In the genomic region with DNA sequence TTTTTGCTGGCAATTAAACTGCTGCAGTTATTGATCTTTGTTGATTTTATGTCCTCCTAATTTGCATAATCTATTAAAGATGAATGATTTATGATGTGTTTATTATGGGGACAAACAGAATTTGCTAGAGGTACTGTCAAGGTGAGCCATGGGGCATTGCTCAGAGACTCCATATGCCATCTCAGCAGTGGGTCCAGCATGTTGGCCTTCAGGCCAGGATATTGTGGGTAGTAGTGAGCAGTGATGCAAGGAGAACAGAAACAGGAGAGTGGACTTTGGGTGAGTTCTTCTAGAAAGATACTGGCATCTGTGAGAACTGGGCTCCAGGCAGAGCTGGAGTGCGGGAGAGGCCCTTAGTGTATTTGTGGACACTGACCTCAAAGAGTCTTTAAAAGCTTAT, we compare ENCODE assay signal across 17 cellular contexts.
DNase-seq lines count a peak whose midpoint lies in the region; ATAC-seq and TF ChIP-seq lines count a peak whose summit lies in the region.
"Had no signal": no experiment of that assay in that cellular context is flagged by ENCODE, and none has a peak within 500 bp of the region (broad histone marks: within the 10 kb centered on the region; RNA-seq: fewer than 3 reads in every experiment).

No MANE protein-coding gene starts in this region.

- no peak overlapping the region for H3K23ac ChIP-seq in mesendoderm (ENCODE audit: low read length)

- WGBS in mesendoderm (ENCODE audit: extremely low coverage, insufficient coverage, low lambda C conversion rate), result no CpG with 5 or more reads among the region's 1 CpG

- H2BK15ac ChIP-seq in mesendoderm (replicated peaks; ENCODE audit: low read depth), result no peak overlapping the region

- H3K4me1 ChIP-seq in neural progenitor cell (peaks cover 4% of the 10 kb centered on the region), A673 (ENCODE audit: insufficient read depth, low read length, poor library complexity, severe bottlenecking) (no peaks in the 10 kb centered on the region), mesendoderm (ENCODE audit: control insufficient read depth, low read depth, low read length) (peaks cover 9% of the 10 kb centered on the region)

- H3K4me1 Mint-ChIP-seq in neural progenitor cell, result peaks cover 14% of the 10 kb centered on the region
- H3K4me1 Mint-ChIP-seq in stimulated activated naive B cell treated with anti-CD40 and anti-IgM and Interleukin-4, amounts not matched to agents 10 μg/mL and 1 μg/mL and 100 μg/mL, for 72 hours, result peaks cover 7 to 9% of the 10 kb centered on the region in 2 donors

- peaks cover 10% of the 10 kb centered on the region for H3F3A ChIP-seq in neural progenitor cell (ENCODE audit: low read depth)

- H3K56ac ChIP-seq in mesendoderm (ENCODE audit: low read length), result no peak overlapping the region

- peaks cover 31% of the 10 kb centered on the region for H3K27me3 Mint-ChIP-seq in neural progenitor cell (ENCODE audit: insufficient read depth, low read depth)
- peaks cover 77 to 90% of the 10 kb centered on the region in 2 donors for H3K27me3 Mint-ChIP-seq in stimulated activated naive B cell treated with anti-CD40 and anti-IgM and Interleukin-4, amounts not matched to agents 10 μg/mL and 1 μg/mL and 100 μg/mL, for 72 hours

- H3K27me3 ChIP-seq in neural progenitor cell (peaks cover 100% of the 10 kb centered on the region), A673 (replicated peaks; ENCODE audit: insufficient read depth, low read depth, low read length, poor library complexity) (peaks cover 53% of the 10 kb centered on the region), mesendoderm (ENCODE audit: insufficient read depth, low read length, poor library complexity) (no peaks in the 10 kb centered on the region)

- no peak overlapping the region for H2BK5ac ChIP-seq in mesendoderm (ENCODE audit: low read length)

- intact Hi-C loops in A673 (cut with micrococcal nuclease; ENCODE audit: unreplicated experiment), result no loop called here

- no peak for DNase-seq in HEK293T (ENCODE audit: extremely low spot score)
- DNase-seq in cerebellar cortex (ENCODE audit: low spot score), result peak; percentile 72
- DNase-seq in neural progenitor cell (ENCODE audit: low spot score), result no peak
- DNase-seq in A673 (ENCODE audit: low spot score), result no peak
- DNase-seq in mesendoderm, result no peak
- DNase-seq in stimulated activated naive B cell treated with anti-CD40 and anti-IgM and Interleukin-4, amounts not matched to agents 10 μg/mL and 1 μg/mL and 100 μg/mL, for 72 hours, result no peak
- DNase-seq: AML-193; CD4-positive, alpha-beta T cell; DMS153; DMS79; GF-D8; GM23248; IMR-90 had no signal

- ATAC-seq in GM18909 (IDR thresholded peaks at IDR 0.05; ENCODE audit: poor library complexity, unreplicated experiment), result no peak
- no peak for ATAC-seq in stimulated activated naive B cell treated with anti-CD40 and anti-IgM and Interleukin-4, amounts not matched to agents 10 μg/mL and 1 μg/mL and 100 μg/mL, for 72 hours (replicated peaks)
- ATAC-seq: HCT116, K562 had no signal

- H3K79me2 ChIP-seq in neural progenitor cell (ENCODE audit: low read depth) (no peaks in the 10 kb centered on the region), mesendoderm (ENCODE audit: control insufficient read depth, insufficient read depth, low read length) (no peaks in the 10 kb centered on the region)

- H3K9ac ChIP-seq in neural progenitor cell (no peak overlapping the region), mesendoderm (ENCODE audit: low read length) (no peak overlapping the region)
- H3K9ac ChIP-seq: GM23248 had no signal

- H2AFZ ChIP-seq in neural progenitor cell (replicated peaks), result no peak overlapping the region
- H2AFZ ChIP-seq: GM23248 had no signal

- no TSS peak for BruUV-seq in A673 (replicated peaks; lab: Mats Ljungman, UMichigan)

- no peak overlapping the region for H3K4ac ChIP-seq in mesendoderm (ENCODE audit: low read depth, low read length)

- no peaks in the 10 kb centered on the region for H3K9me3 Mint-ChIP-seq in neural progenitor cell
- no peaks in the 10 kb centered on the region for H3K9me3 Mint-ChIP-seq in stimulated activated naive B cell treated with anti-CD40 and anti-IgM and Interleukin-4, amounts not matched to agents 10 μg/mL and 1 μg/mL and 100 μg/mL, for 72 hours
- H3K9me3 Mint-ChIP-seq: CD4-positive, alpha-beta T cell had no signal

- no peak overlapping the region for H3K27ac ChIP-seq in neural progenitor cell
- no peak overlapping the region for H3K27ac ChIP-seq in A673 (ENCODE audit: low read depth, low read length, poor library complexity, severe bottlenecking)
- no peak overlapping the region for H3K27ac ChIP-seq in mesendoderm (ENCODE audit: low read depth, low read length)
- H3K27ac ChIP-seq: C4-2B, GM23248 had no signal

- CTCF ChIA-PET in HEK293T (lab: Yijun Ruan, JAX) (interaction anchor here (1.4 to 1.5 kb wide), 2 partner anchors 60 to 67 kb away, joined by 3 read pairs; no protein-coding TSS in a partner anchor), A673 (lab: Charles Lee) (no interaction called here)

- H2AK5ac ChIP-seq in mesendoderm (ENCODE audit: low read length), result no peak overlapping the region

- no peak overlapping the region for H4K5ac ChIP-seq in mesendoderm (ENCODE audit: low read length)

- H3K4me2 ChIP-seq in neural progenitor cell, result no peak overlapping the region
- H3K4me2 ChIP-seq in mesendoderm (ENCODE audit: low read length), result no peak overlapping the region

- H2BK120ac ChIP-seq in mesendoderm (ENCODE audit: low read depth, low read length), result no peak overlapping the region

- no peak overlapping the region for H3K27ac Mint-ChIP-seq in neural progenitor cell
- H3K27ac Mint-ChIP-seq in stimulated activated naive B cell treated with anti-CD40 and anti-IgM and Interleukin-4, amounts not matched to agents 10 μg/mL and 1 μg/mL and 100 μg/mL, for 72 hours, result no peak overlapping the region
- H3K27ac Mint-ChIP-seq: CD4-positive, alpha-beta T cell had no signal

- H3K36me3 ChIP-seq in neural progenitor cell, result no peaks in the 10 kb centered on the region
- no peaks in the 10 kb centered on the region for H3K36me3 ChIP-seq in A673 (ENCODE audit: insufficient read depth, low read length, poor library complexity, severe bottlenecking)
- no peaks in the 10 kb centered on the region for H3K36me3 ChIP-seq in mesendoderm (ENCODE audit: control insufficient read depth, insufficient read depth, low read length)

- H4K8ac ChIP-seq in mesendoderm (ENCODE audit: low read depth, low read length), result no peak overlapping the region

- no peaks in the 10 kb centered on the region for H3K79me1 ChIP-seq in mesendoderm (ENCODE audit: low read length)

- no peaks in the 10 kb centered on the region for H3K9me3 ChIP-seq in neural progenitor cell (ENCODE audit: low read depth)
- H3K9me3 ChIP-seq in A673 (ENCODE audit: low read depth, low read length, poor library complexity, severe bottlenecking), result no peaks in the 10 kb centered on the region

- peak overlapping the region; percentile 2 for H3K4me3 Mint-ChIP-seq in neural progenitor cell
- no peak overlapping the region for H3K4me3 Mint-ChIP-seq in stimulated activated naive B cell treated with anti-CD40 and anti-IgM and Interleukin-4, amounts not matched to agents 10 μg/mL and 1 μg/mL and 100 μg/mL, for 72 hours
- H3K4me3 Mint-ChIP-seq: CD4-positive, alpha-beta T cell had no signal

- no peaks in the 10 kb centered on the region for H3K36me3 Mint-ChIP-seq in neural progenitor cell
- H3K36me3 Mint-ChIP-seq in stimulated activated naive B cell treated with anti-CD40 and anti-IgM and Interleukin-4, amounts not matched to agents 10 μg/mL and 1 μg/mL and 100 μg/mL, for 72 hours, result no peaks in the 10 kb centered on the region

- no peak for TF ChIP-seq CTCF in neural progenitor cell (IDR thresholded peaks at IDR 0.05)
- TF ChIP-seq CTCF in A673 (conservative IDR thresholded peaks at IDR 0.05; ENCODE audit: low read depth, low read length), result no peak

- H3K4me3 ChIP-seq in neural progenitor cell (no peak overlapping the region), A673 (ENCODE audit: low read depth, low read length, poor library complexity, severe bottlenecking) (no peak overlapping the region), mesendoderm (ENCODE audit: low read length) (no peak overlapping the region)
- H3K4me3 ChIP-seq: GM23248, K562 had no signal

- H4K20me1 ChIP-seq in neural progenitor cell (ENCODE audit: low read depth), result peaks cover 53% of the 10 kb centered on the region

- H3K18ac ChIP-seq in mesendoderm (ENCODE audit: low read length), result no peak overlapping the region

- POLR2A ChIA-PET in HEK293T (lab: Yijun Ruan, JAX) (interaction anchor here (1.3 kb wide), 1 partner anchor 275 kb away, joined by 3 read pairs; a partner anchor contains a TSS), A673 (lab: Charles Lee; ENCODE audit: low non-redundant PET) (no interaction called here)

TF ChIP-seq in HEK293T, 16 proteins besides CTCF, POLR2A, EP300 and RAD21:
- TF ChIP-seq, protein P1, sequence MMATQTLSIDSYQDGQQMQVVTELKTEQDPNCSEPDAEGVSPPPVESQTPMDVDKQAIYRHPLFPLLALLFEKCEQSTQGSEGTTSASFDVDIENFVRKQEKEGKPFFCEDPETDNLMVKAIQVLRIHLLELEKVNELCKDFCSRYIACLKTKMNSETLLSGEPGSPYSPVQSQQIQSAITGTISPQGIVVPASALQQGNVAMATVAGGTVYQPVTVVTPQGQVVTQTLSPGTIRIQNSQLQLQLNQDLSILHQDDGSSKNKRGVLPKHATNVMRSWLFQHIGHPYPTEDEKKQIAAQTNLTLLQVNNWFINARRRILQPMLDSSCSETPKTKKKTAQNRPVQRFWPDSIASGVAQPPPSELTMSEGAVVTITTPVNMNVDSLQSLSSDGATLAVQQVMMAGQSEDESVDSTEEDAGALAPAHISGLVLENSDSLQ (IDR thresholded peaks at IDR 0.05), result peak; percentile 34
- no peak for TF ChIP-seq FOXM1 (IDR thresholded peaks at IDR 0.05; ENCODE audit: borderline replicate concordance)
TF ChIP-seq in HEK293T: peak in this region for 1.
